In genomic region chr18:70414315-70414714, GRCh38 we compare ENCODE assay signal across 19 cellular contexts.
"Had no signal": no experiment of that assay in that cellular context is flagged by ENCODE, and none has a peak within 500 bp of the region (broad histone marks: within the 10 kb centered on the region; RNA-seq: fewer than 3 reads in every experiment).

No MANE protein-coding gene starts in this region.

- ATAC-seq: effector memory CD8-positive, alpha-beta T cell; left lung; naive thymus-derived CD4-positive, alpha-beta T cell; stimulated activated effector memory CD8-positive, alpha-beta T cell treated with anti-CD3 and anti-CD28 coated beads, Interleukin-12 subunit alpha, Interleukin-12 subunit beta, amount 100 ng/mL, for 72 hours; stimulated activated naive CD8-positive, alpha-beta T cell treated with anti-CD3 and anti-CD28 coated beads, Interleukin-15, Interleukin-2, amounts not matched to agents 100 U/mL and 50 U/mL, for 24 hours had no signal

- H3K36me3 ChIP-seq: esophagus muscularis mucosa, left lung, prostate gland, tibial artery, upper lobe of left lung, uterus had no signal

- H3K4me3 ChIP-seq: esophagus muscularis mucosa, left lung, prostate gland, smooth muscle cell, tibial artery, upper lobe of left lung, uterus had no signal

- H3K4me1 ChIP-seq: left lung, parathyroid adenoma, prostate gland, tibial artery, upper lobe of left lung, uterus had no signal

- DNase-seq: effector memory CD8-positive, alpha-beta T cell; foreskin fibroblast; hypothalamus; kidney glomerular epithelial cell; left lung; naive thymus-derived CD4-positive, alpha-beta T cell; nephron progenitor cell; stimulated activated CD4-positive, alpha-beta T cell treated with anti-CD3 and anti-CD28 coated beads, Interleukin-4, amount 100 ng/mL, for 1 hour; stimulated activated CD8-positive, alpha-beta memory T cell treated with anti-CD3 and anti-CD28 coated beads, Interleukin-4, amount 100 ng/mL, for 48 hours; stimulated activated naive CD8-positive, alpha-beta T cell treated with anti-CD3 and anti-CD28 coated beads, Interleukin-15, Interleukin-2, amounts not matched to agents 100 U/mL and 50 U/mL, for 24 hours; tibial artery; upper lobe of left lung; uterus had no signal

- H3K27me3 ChIP-seq: esophagus muscularis mucosa, left lung, tibial artery, upper lobe of left lung, uterus had no signal

- H3K27ac ChIP-seq: epithelial cell of prostate, esophagus muscularis mucosa, left lung, parathyroid adenoma, prostate gland, tibial artery, upper lobe of left lung, uterus had no signal

- H3K9me3 ChIP-seq: esophagus muscularis mucosa, left lung, prostate gland, tibial artery, upper lobe of left lung, uterus had no signal
